Comparison of ENCODE assay signal across 11 cellular contexts in genomic region chr11:46330154-46330886, GRCh38. TPM values are rescaled to one million over a fixed set of nuclear protein-coding genes. Genes with fewer than 3 reads are reported as not detected.
A peak's percentile ranks its signal among the peaks of the same experiment; 100 is the strongest.
DNase-seq lines count a peak whose midpoint lies in the region; ATAC-seq and TF ChIP-seq lines count a peak whose summit lies in the region.
"Had no signal": no experiment of that assay in that cellular context is flagged by ENCODE, and none has a peak within 500 bp of the region (broad histone marks: within the 10 kb centered on the region; RNA-seq: fewer than 3 reads in every experiment).

No MANE protein-coding gene starts in this region.

- peak overlapping the region; percentile 15 for H3K27ac Mint-ChIP-seq in activated CD4-positive, alpha-beta T cell treated with anti-CD3 and anti-CD28 coated beads for 36 hours
- H3K27ac Mint-ChIP-seq in activated T-helper 2 cell treated with anti-CD3 and anti-CD28 coated beads, Interferon-gamma antibody, Interleukin-2, Interleukin-4, amounts not matched to agents 10 μg/mL and 5 μg/mL and 100 μg/mL, durations not matched to agents 14 hours and 24 hours and 36 hours = no peak overlapping the region
- H3K27ac Mint-ChIP-seq in nephron = peak overlapping the region; percentile 33 to 48 (median 37)

- H3K27me3 Mint-ChIP-seq in activated CD4-positive, alpha-beta T cell treated with anti-CD3 and anti-CD28 coated beads for 36 hours = no peaks in the 10 kb centered on the region
- peaks cover 59% of the 10 kb centered on the region for H3K27me3 Mint-ChIP-seq in activated T-helper 2 cell treated with anti-CD3 and anti-CD28 coated beads, Interferon-gamma antibody, Interleukin-2, Interleukin-4, amounts not matched to agents 10 μg/mL and 5 μg/mL and 100 μg/mL, durations not matched to agents 14 hours and 24 hours and 36 hours (ENCODE audit: low read depth)
- peaks cover 55% of the 10 kb centered on the region for H3K27me3 Mint-ChIP-seq in nephron (ENCODE audit: low read depth)

- TF ChIP-seq CTCF in nephron (IDR thresholded peaks at IDR 0.05; ENCODE audit: unreplicated experiment in 3 of 3) = no peak

- no peaks in the 10 kb centered on the region for H3K9me3 Mint-ChIP-seq in activated CD4-positive, alpha-beta T cell treated with anti-CD3 and anti-CD28 coated beads for 36 hours (ENCODE audit: low read depth)
- H3K9me3 Mint-ChIP-seq in activated T-helper 2 cell treated with anti-CD3 and anti-CD28 coated beads, Interferon-gamma antibody, Interleukin-2, Interleukin-4, amounts not matched to agents 10 μg/mL and 5 μg/mL and 100 μg/mL, durations not matched to agents 14 hours and 24 hours and 36 hours = no peaks in the 10 kb centered on the region
- H3K9me3 Mint-ChIP-seq in nephron = no peaks in the 10 kb centered on the region

- peak overlapping the region; percentile 49 for H3K4me3 Mint-ChIP-seq in activated CD4-positive, alpha-beta T cell treated with anti-CD3 and anti-CD28 coated beads for 36 hours
- peak overlapping the region; percentile 68 for H3K4me3 Mint-ChIP-seq in activated T-helper 2 cell treated with anti-CD3 and anti-CD28 coated beads, Interferon-gamma antibody, Interleukin-2, Interleukin-4, amounts not matched to agents 10 μg/mL and 5 μg/mL and 100 μg/mL, durations not matched to agents 14 hours and 24 hours and 36 hours (ENCODE audit: low read depth)
- H3K4me3 Mint-ChIP-seq in nephron = peak overlapping the region; percentile 31 to 69 (median 67)

- no peaks in the 10 kb centered on the region for H3K36me3 Mint-ChIP-seq in activated CD4-positive, alpha-beta T cell treated with anti-CD3 and anti-CD28 coated beads for 36 hours (ENCODE audit: low read depth)
- peaks cover 3% of the 10 kb centered on the region for H3K36me3 Mint-ChIP-seq in activated T-helper 2 cell treated with anti-CD3 and anti-CD28 coated beads, Interferon-gamma antibody, Interleukin-2, Interleukin-4, amounts not matched to agents 10 μg/mL and 5 μg/mL and 100 μg/mL, durations not matched to agents 14 hours and 24 hours and 36 hours (ENCODE audit: low read depth)
- H3K36me3 Mint-ChIP-seq in nephron (ENCODE audit: low read depth) = no peaks in the 10 kb centered on the region

- CTCF ChIA-PET in activated CD4-positive, alpha-beta T cell treated with anti-CD3 and anti-CD28 coated beads for 36 hours (lab: Charles Lee) = interaction anchor here (0.6 to 10.2 kb wide), 15 partner anchors 8 to 366 kb away, joined by 3 to 139 read pairs (median 5); partner anchors contain the start of gene DGKZ

- intact Hi-C loops in activated CD4-positive, alpha-beta T cell treated with anti-CD3 and anti-CD28 coated beads for 36 hours (cut with DNase I, micrococcal nuclease) = loop anchor here (2.0 to 5.0 kb wide), 2 partner anchors 16 to 1387 kb away; partner anchors contain the start of genes AGBL2 (in 1 of the 2) and DGKZ (in 1 of the 2)
- intact Hi-C loops in activated T-helper 2 cell treated with anti-CD3 and anti-CD28 coated beads, Interferon-gamma antibody, Interleukin-2, Interleukin-4, amounts not matched to agents 10 μg/mL and 5 μg/mL and 100 μg/mL, durations not matched to agents 14 hours and 24 hours and 36 hours (cut with micrococcal nuclease) = loop anchor here (2.0 kb wide), 1 partner anchor 16 kb away; the partner anchor contains the start of gene DGKZ

- POLR2A ChIA-PET in activated CD4-positive, alpha-beta T cell treated with anti-CD3 and anti-CD28 coated beads for 36 hours (lab: Charles Lee) = interaction anchor here (0.6 to 1.0 kb wide), 4 partner anchors 10 to 560 kb away, joined by 3 to 6 read pairs (median 4); no protein-coding TSS in a partner anchor

- H3K4me1 Mint-ChIP-seq in activated CD4-positive, alpha-beta T cell treated with anti-CD3 and anti-CD28 coated beads for 36 hours = peaks cover 59% of the 10 kb centered on the region
- H3K4me1 Mint-ChIP-seq in activated T-helper 2 cell treated with anti-CD3 and anti-CD28 coated beads, Interferon-gamma antibody, Interleukin-2, Interleukin-4, amounts not matched to agents 10 μg/mL and 5 μg/mL and 100 μg/mL, durations not matched to agents 14 hours and 24 hours and 36 hours (ENCODE audit: low read depth) = peaks cover 31% of the 10 kb centered on the region
- peaks cover 31% of the 10 kb centered on the region for H3K4me1 Mint-ChIP-seq in nephron

- no peak for ATAC-seq in activated CD4-positive, alpha-beta T cell treated with anti-CD3 and anti-CD28 coated beads for 36 hours
- no peak for ATAC-seq in HG03097 (IDR thresholded peaks at IDR 0.05; ENCODE audit: low FRiP score, unreplicated experiment)

- DNase-seq in activated CD4-positive, alpha-beta T cell treated with anti-CD3 and anti-CD28 coated beads for 36 hours = no peak
- no peak for DNase-seq in activated CD4-positive, alpha-beta T cell treated with anti-CD3 and anti-CD28 coated beads for 1 hour
- DNase-seq in MV-4-11 (lab: John Stamatoyannopoulos, UW) = peak; percentile 49
- no peak for DNase-seq in activated T-helper 2 cell treated with anti-CD3 and anti-CD28 coated beads, Interferon-gamma antibody, Interleukin-2, Interleukin-4, amounts not matched to agents 10 μg/mL and 5 μg/mL and 100 μg/mL, durations not matched to agents 14 hours and 24 hours and 36 hours (ENCODE audit: low spot score)
- no peak for DNase-seq in occipital lobe (lab: John Stamatoyannopoulos, UW)
- DNase-seq in T1000 (lab: John Stamatoyannopoulos, UW) = no peak
- DNase-seq: left ventricle myocardium inferior, upper lobe of left lung had no signal

RNA-seq across cellular contexts. Expression of gene DGKZ, which starts 16.9 kb away (rescaled TPM):
- 100 to 1,000 TPM in 1 of 2 experiments, 10 to 100 TPM in 1; 87.6 to 101 TPM for total RNA-seq in activated CD4-positive, alpha-beta T cell treated with anti-CD3 and anti-CD28 coated beads for 36 hours
- total RNA-seq in activated T-helper 2 cell treated with anti-CD3 and anti-CD28 coated beads, Interferon-gamma antibody, Interleukin-2, Interleukin-4, amounts not matched to agents 10 μg/mL and 5 μg/mL and 100 μg/mL, durations not matched to agents 14 hours and 24 hours and 36 hours = 82.3 and 86.1 TPM in 2 replicates
- 33.5 TPM for total RNA-seq in occipital lobe

RNA-seq across cellular contexts. Expression of gene MDK, which starts 51.1 kb away (rescaled TPM):
- 1 to 10 TPM; 3.0 to 6.7 TPM for total RNA-seq in activated CD4-positive, alpha-beta T cell treated with anti-CD3 and anti-CD28 coated beads for 36 hours
- 2.8 and 4.5 TPM in 2 replicates for total RNA-seq in activated T-helper 2 cell treated with anti-CD3 and anti-CD28 coated beads, Interferon-gamma antibody, Interleukin-2, Interleukin-4, amounts not matched to agents 10 μg/mL and 5 μg/mL and 100 μg/mL, durations not matched to agents 14 hours and 24 hours and 36 hours
- total RNA-seq in occipital lobe = 15.1 TPM

RNA-seq across cellular contexts. Expression of gene CREB3L1, which starts 52.9 kb away (rescaled TPM):
- total RNA-seq in activated CD4-positive, alpha-beta T cell treated with anti-CD3 and anti-CD28 coated beads for 36 hours = under 1 TPM in 1 of 2 experiments, not detected in 1; 0.19 TPM
- total RNA-seq in activated T-helper 2 cell treated with anti-CD3 and anti-CD28 coated beads, Interferon-gamma antibody, Interleukin-2, Interleukin-4, amounts not matched to agents 10 μg/mL and 5 μg/mL and 100 μg/mL, durations not matched to agents 14 hours and 24 hours and 36 hours = not detected in 2 replicates
- total RNA-seq in occipital lobe = 1.2 TPM
- total RNA-seq: activated CD8-positive, alpha-beta memory T cell treated with anti-CD3 and anti-CD28 coated beads for 36 hours had no signal
